ENCODE assay signal across 20 cellular contexts in genomic region chr2:19785432-19785831, GRCh38.
DNase-seq lines count a peak whose midpoint lies in the region; ATAC-seq and TF ChIP-seq lines count a peak whose summit lies in the region.
"Had no signal": no experiment of that assay in that cellular context is flagged by ENCODE, and none has a peak within 500 bp of the region (broad histone marks: within the 10 kb centered on the region; RNA-seq: fewer than 3 reads in every experiment).

No MANE protein-coding gene starts in this region.

- intact Hi-C loops in dendritic cell treated with granulocyte-macrophage colony-stimulating factor and Interleukin-4, amounts not matched to agents 40 ng/mL and 50 ng/mL, for 4 days (cut with micrococcal nuclease): loop anchor here (10.0 kb wide), 1 partner anchor 441 kb away; no protein-coding TSS in a partner anchor
- intact Hi-C loops in sigmoid colon (cut with DNase I): no loop called here
- intact Hi-C loops in stomach (cut with DNase I; ENCODE audit: low total_unique reads): no loop called here

- no peak overlapping the region for H3K4me3 Mint-ChIP-seq in dendritic cell treated with granulocyte-macrophage colony-stimulating factor and Interleukin-4, amounts not matched to agents 40 ng/mL and 50 ng/mL, for 4 days
- H3K4me3 Mint-ChIP-seq: activated B cell treated with CpG ODN at 0.5 μM for 24 hours; neural crest cell; stimulated activated naive B cell treated with anti-CD40 and anti-IgM and Interleukin-4, amounts not matched to agents 10 μg/mL and 1 μg/mL and 100 μg/mL, for 72 hours; T-helper 1 cell treated with Interleukin-12 subunit alpha and Interleukin-12 subunit beta and Interleukin-4 antibody, amounts not matched to agents 30 μg/mL and 1 μg/mL, for 36 hours had no signal

- no peaks in the 10 kb centered on the region for H3K36me3 ChIP-seq in sigmoid colon
- H3K36me3 ChIP-seq in stomach: no peaks in the 10 kb centered on the region
- H3K36me3 ChIP-seq: brain microvascular endothelial cell had no signal

- H3K36me3 Mint-ChIP-seq in dendritic cell treated with granulocyte-macrophage colony-stimulating factor and Interleukin-4, amounts not matched to agents 40 ng/mL and 50 ng/mL, for 4 days (ENCODE audit: low read depth): no peaks in the 10 kb centered on the region
- H3K36me3 Mint-ChIP-seq: stimulated activated naive B cell treated with anti-CD40 and anti-IgM and Interleukin-4, amounts not matched to agents 10 μg/mL and 1 μg/mL and 100 μg/mL, for 72 hours had no signal

- no peak for ATAC-seq in HG03354 (IDR thresholded peaks at IDR 0.05; ENCODE audit: poor library complexity, severe bottlenecking, unreplicated experiment)
- ATAC-seq: stimulated activated naive B cell treated with anti-CD40 and anti-IgM and Interleukin-4, amounts not matched to agents 10 μg/mL and 1 μg/mL and 100 μg/mL, for 72 hours had no signal

- peaks cover 0 to 13% (median 3%) of the 10 kb centered on the region in 4 donors for H3K4me1 ChIP-seq in sigmoid colon
- no peaks in the 10 kb centered on the region for H3K4me1 ChIP-seq in stomach

- peak overlapping the region; percentile 71 for H3K27ac Mint-ChIP-seq in dendritic cell treated with granulocyte-macrophage colony-stimulating factor and Interleukin-4, amounts not matched to agents 40 ng/mL and 50 ng/mL, for 4 days
- H3K27ac Mint-ChIP-seq: activated B cell treated with CpG ODN at 0.5 μM for 24 hours; T-helper 1 cell treated with Interleukin-12 subunit alpha and Interleukin-12 subunit beta and Interleukin-4 antibody, amounts not matched to agents 30 μg/mL and 1 μg/mL, for 36 hours had no signal

- H3K27ac ChIP-seq in AG04450 (ENCODE audit: low read depth, low read length) (peak overlapping the region; percentile 92), sigmoid colon (no peak overlapping the region), stomach (no peak overlapping the region)

- TF ChIP-seq CTCF in AG04450 (IDR thresholded peaks at IDR 0.05; ENCODE audit: low read depth, low read length) (no peak), sigmoid colon (IDR thresholded peaks at IDR 0.05) (no peak), stomach (IDR thresholded peaks at IDR 0.05) (no peak)

- WGBS in sigmoid colon, 2 donors: 91 to 92% methylated on average over 7 of the region's 7 CpGs
- 88 to 93% (median 92%) methylated on average over 7 of the region's 7 CpGs for WGBS in stomach, 5 donors

- H3K9me3 Mint-ChIP-seq in dendritic cell treated with granulocyte-macrophage colony-stimulating factor and Interleukin-4, amounts not matched to agents 40 ng/mL and 50 ng/mL, for 4 days: peaks cover 10% of the 10 kb centered on the region
- H3K9me3 Mint-ChIP-seq: activated B cell treated with CpG ODN at 0.5 μM for 24 hours; neural crest cell; T-helper 1 cell treated with Interleukin-12 subunit alpha and Interleukin-12 subunit beta and Interleukin-4 antibody, amounts not matched to agents 30 μg/mL and 1 μg/mL, for 36 hours had no signal

- H3K9me3 ChIP-seq in AG04450 (ENCODE audit: control insufficient read depth, insufficient read depth, low read length) (no peaks in the 10 kb centered on the region), sigmoid colon (no peaks in the 10 kb centered on the region), stomach (no peaks in the 10 kb centered on the region)

- peaks cover 13% of the 10 kb centered on the region for H3K27me3 Mint-ChIP-seq in dendritic cell treated with granulocyte-macrophage colony-stimulating factor and Interleukin-4, amounts not matched to agents 40 ng/mL and 50 ng/mL, for 4 days
- H3K27me3 Mint-ChIP-seq: activated B cell treated with CpG ODN at 0.5 μM for 24 hours had no signal

- CTCF ChIA-PET in AG04450 (lab: Charles Lee): no interaction called here

- peaks cover 21% of the 10 kb centered on the region for H3K4me1 Mint-ChIP-seq in dendritic cell treated with granulocyte-macrophage colony-stimulating factor and Interleukin-4, amounts not matched to agents 40 ng/mL and 50 ng/mL, for 4 days (ENCODE audit: low read depth)
- H3K4me1 Mint-ChIP-seq: activated B cell treated with CpG ODN at 0.5 μM for 24 hours, neural crest cell had no signal

- TF ChIP-seq POLR2A in sigmoid colon (IDR thresholded peaks at IDR 0.05) (no peak), stomach (IDR thresholded peaks at IDR 0.05) (no peak)

- no peak overlapping the region for H3K4me3 ChIP-seq in AG04450 (ENCODE audit: low read depth, low read length)
- H3K4me3 ChIP-seq in sigmoid colon: no peak overlapping the region
- H3K4me3 ChIP-seq in stomach: no peak overlapping the region

- DNase-seq in AG04450 (ENCODE audit: low read depth, low spot score): no peak
- DNase-seq in NCI-H460 (ENCODE audit: extremely low read depth, low read depth): peak; percentile 17
- peak; percentile 24 for DNase-seq in islet precursor cell
- DNase-seq in sigmoid colon: no peak
- DNase-seq in putamen (ENCODE audit: low spot score): no peak
- no peak for DNase-seq in stomach
- DNase-seq: activated B cell treated with CpG ODN at 0.5 μM for 24 hours; activated naive CD4-positive, alpha-beta T cell; brain microvascular endothelial cell; effector memory CD4-positive, alpha-beta T cell; H7; mesendoderm; NCI-H2029 treated with DMSO at 0.1 percent for 48 hours; NCI-H748 treated with DMSO at 0.1 percent for 48 hours; small intestine; stimulated activated naive B cell treated with anti-CD40 and anti-IgM and Interleukin-4, amounts not matched to agents 10 μg/mL and 1 μg/mL and 100 μg/mL, for 72 hours had no signal

- POLR2A ChIA-PET in AG04450 (lab: Yijun Ruan, JAX): no interaction called here

- H3K27me3 ChIP-seq in AG04450 (ENCODE audit: control insufficient read depth, insufficient read depth, low read length): no peaks in the 10 kb centered on the region
- H3K27me3 ChIP-seq in sigmoid colon: no peaks in the 10 kb centered on the region
- no peaks in the 10 kb centered on the region for H3K27me3 ChIP-seq in stomach
- H3K27me3 ChIP-seq: brain microvascular endothelial cell had no signal

- TF ChIP-seq EP300 in sigmoid colon (IDR thresholded peaks at IDR 0.05) (no peak), stomach (IDR thresholded peaks at IDR 0.05) (no peak)

Comparison
In these comparisons a context has a peak if more than half of its experiments do, and no peak if none do; other contexts are left out.
1. DNase-seq: peak in NCI-H460 (single experiment) and islet precursor cell (single experiment); none in AG04450 (single experiment), sigmoid colon (single experiment), putamen (single experiment) and stomach (single experiment).